ENCODE assay signal across 1 cellular context in the genomic region with DNA sequence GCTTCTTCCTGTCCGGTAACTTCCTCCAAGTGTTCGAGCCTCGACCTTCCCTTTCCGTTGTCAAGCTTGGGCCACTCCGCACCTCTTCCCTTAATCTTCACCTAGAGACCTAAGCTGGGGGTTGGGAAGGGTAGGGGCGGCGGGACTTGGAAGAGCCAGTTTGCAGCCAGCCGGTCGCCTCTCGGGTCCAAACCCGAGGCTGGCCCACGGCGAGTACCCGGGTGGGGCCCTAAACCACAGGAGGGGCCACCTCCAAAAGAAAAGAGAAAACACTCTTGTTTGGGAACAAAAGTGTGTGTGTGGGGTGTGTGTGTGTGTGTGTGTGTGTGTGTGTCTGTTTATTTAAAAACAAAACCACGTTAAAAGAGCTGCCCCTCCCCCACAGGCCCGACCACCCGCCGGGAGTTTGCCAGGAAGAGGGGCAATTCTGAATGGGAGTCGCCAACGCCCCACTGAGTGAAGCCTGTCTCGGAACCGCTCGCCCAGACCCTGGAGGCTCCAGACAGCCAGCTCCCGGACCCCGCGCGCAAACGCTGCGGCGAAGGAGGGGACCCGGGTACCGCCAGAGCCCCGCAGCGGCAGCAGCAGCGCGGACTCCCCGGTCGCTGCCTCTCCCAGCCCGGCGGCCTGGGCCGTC.
A peak's percentile ranks its signal among the peaks of the same experiment; 100 is the strongest.
TF ChIP-seq lines count a peak whose summit lies in the region.

No MANE protein-coding gene starts in this region.

TF ChIP-seq in HepG2, 621 proteins besides CTCF, POLR2A, EP300 and RAD21 (continued from another document and continues in another):
- no peak for TF ChIP-seq ZNF180 (CRISPR knock-in tag; IDR thresholded peaks at IDR 0.05; ENCODE audit: borderline replicate concordance, low read depth)
- TF ChIP-seq RBFOX2 (IDR thresholded peaks at IDR 0.05; ENCODE audit: low read depth, low read length), result no peak
- TF ChIP-seq, protein P1, sequence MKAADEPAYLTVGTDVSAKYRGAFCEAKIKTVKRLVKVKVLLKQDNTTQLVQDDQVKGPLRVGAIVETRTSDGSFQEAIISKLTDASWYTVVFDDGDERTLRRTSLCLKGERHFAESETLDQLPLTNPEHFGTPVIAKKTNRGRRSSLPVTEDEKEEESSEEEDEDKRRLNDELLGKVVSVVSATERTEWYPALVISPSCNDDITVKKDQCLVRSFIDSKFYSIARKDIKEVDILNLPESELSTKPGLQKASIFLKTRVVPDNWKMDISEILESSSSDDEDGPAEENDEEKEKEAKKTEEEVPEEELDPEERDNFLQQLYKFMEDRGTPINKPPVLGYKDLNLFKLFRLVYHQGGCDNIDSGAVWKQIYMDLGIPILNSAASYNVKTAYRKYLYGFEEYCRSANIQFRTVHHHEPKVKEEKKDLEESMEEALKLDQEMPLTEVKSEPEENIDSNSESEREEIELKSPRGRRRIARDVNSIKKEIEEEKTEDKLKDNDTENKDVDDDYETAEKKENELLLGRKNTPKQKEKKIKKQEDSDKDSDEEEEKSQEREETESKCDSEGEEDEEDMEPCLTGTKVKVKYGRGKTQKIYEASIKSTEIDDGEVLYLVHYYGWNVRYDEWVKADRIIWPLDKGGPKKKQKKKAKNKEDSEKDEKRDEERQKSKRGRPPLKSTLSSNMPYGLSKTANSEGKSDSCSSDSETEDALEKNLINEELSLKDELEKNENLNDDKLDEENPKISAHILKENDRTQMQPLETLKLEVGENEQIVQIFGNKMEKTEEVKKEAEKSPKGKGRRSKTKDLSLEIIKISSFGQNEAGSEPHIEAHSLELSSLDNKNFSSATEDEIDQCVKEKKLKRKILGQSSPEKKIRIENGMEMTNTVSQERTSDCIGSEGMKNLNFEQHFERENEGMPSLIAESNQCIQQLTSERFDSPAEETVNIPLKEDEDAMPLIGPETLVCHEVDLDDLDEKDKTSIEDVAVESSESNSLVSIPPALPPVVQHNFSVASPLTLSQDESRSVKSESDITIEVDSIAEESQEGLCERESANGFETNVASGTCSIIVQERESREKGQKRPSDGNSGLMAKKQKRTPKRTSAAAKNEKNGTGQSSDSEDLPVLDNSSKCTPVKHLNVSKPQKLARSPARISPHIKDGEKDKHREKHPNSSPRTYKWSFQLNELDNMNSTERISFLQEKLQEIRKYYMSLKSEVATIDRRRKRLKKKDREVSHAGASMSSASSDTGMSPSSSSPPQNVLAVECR (CRISPR knock-in tag; IDR thresholded peaks at IDR 0.05; ENCODE audit: borderline replicate concordance), result no peak; the same call in 1 of the 2 replicates
- no peak for TF ChIP-seq FOXK2 (IDR thresholded peaks at IDR 0.05)
- no peak for TF ChIP-seq ZSCAN22 (CRISPR knock-in tag; IDR thresholded peaks at IDR 0.05)
- TF ChIP-seq ZSCAN30 (CRISPR knock-in tag; IDR thresholded peaks at IDR 0.05), result no peak
- TF ChIP-seq, protein P2, sequence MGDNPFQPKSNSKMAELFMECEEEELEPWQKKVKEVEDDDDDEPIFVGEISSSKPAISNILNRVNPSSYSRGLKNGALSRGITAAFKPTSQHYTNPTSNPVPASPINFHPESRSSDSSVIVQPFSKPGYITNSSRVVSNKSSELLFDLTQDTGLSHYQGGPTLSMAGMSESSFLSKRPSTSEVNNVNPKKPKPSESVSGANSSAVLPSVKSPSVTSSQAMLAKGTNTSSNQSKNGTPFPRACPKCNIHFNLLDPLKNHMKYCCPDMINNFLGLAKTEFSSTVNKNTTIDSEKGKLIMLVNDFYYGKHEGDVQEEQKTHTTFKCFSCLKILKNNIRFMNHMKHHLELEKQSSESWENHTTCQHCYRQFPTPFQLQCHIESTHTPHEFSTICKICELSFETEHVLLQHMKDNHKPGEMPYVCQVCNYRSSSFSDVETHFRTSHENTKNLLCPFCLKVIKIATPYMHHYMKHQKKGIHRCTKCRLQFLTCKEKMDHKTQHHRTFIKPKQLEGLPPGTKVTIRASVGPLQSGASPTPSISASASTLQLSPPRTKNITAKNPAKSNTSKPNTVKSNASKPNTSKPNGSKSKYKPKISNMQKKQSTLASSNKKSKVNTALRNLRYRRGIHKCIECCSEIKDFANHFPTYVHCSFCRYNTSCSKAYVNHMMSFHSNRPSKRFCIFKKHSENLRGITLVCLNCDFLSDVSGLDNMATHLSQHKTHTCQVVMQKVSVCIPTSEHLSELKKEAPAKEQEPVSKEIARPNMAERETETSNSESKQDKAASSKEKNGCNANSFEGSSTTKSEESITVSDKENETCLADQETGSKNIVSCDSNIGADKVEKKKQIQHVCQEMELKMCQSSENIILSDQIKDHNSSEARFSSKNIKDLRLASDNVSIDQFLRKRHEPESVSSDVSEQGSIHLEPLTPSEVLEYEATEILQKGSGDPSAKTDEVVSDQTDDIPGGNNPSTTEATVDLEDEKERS (CRISPR knock-in tag; IDR thresholded peaks at IDR 0.05), result 0 out of 2 replicates have a peak, but pooled peaks have one; percentile 22
- TF ChIP-seq, protein P3, sequence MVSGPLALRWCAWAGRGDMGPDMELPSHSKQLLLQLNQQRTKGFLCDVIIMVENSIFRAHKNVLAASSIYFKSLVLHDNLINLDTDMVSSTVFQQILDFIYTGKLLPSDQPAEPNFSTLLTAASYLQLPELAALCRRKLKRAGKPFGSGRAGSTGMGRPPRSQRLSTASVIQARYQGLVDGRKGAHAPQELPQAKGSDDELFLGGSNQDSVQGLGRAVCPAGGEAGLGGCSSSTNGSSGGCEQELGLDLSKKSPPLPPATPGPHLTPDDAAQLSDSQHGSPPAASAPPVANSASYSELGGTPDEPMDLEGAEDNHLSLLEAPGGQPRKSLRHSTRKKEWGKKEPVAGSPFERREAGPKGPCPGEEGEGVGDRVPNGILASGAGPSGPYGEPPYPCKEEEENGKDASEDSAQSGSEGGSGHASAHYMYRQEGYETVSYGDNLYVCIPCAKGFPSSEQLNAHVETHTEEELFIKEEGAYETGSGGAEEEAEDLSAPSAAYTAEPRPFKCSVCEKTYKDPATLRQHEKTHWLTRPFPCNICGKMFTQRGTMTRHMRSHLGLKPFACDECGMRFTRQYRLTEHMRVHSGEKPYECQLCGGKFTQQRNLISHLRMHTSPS (CRISPR knock-in tag; IDR thresholded peaks at IDR 0.05; ENCODE audit: low read depth), result no peak
- TF ChIP-seq, protein P4, sequence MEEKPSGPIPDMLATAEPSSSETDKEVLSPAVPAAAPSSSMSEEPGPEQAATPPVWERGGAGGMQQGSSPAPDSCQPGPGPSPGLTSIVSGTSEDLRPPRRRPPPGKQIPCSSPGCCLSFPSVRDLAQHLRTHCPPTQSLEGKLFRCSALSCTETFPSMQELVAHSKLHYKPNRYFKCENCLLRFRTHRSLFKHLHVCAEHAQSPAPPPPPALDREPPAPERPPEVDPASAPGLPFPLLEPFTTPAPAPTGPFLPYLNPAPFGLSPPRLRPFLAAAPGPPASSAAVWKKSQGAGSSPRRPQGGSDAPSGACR (CRISPR knock-in tag; IDR thresholded peaks at IDR 0.05), result no peak
- no peak for TF ChIP-seq SNAI1 (CRISPR knock-in tag; IDR thresholded peaks at IDR 0.05; ENCODE audit: borderline replicate concordance)
- TF ChIP-seq, protein P5, sequence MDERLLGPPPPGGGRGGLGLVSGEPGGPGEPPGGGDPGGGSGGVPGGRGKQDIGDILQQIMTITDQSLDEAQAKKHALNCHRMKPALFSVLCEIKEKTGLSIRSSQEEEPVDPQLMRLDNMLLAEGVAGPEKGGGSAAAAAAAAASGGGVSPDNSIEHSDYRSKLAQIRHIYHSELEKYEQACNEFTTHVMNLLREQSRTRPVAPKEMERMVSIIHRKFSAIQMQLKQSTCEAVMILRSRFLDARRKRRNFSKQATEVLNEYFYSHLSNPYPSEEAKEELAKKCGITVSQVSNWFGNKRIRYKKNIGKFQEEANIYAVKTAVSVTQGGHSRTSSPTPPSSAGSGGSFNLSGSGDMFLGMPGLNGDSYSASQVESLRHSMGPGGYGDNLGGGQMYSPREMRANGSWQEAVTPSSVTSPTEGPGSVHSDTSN (CRISPR knock-in tag; IDR thresholded peaks at IDR 0.05), result no peak
- no peak; the same call in 1 of the 2 replicates for TF ChIP-seq ZNF20 (CRISPR knock-in tag; IDR thresholded peaks at IDR 0.05)
- no peak for TF ChIP-seq NR1H2 (CRISPR knock-in tag; IDR thresholded peaks at IDR 0.05; ENCODE audit: borderline replicate concordance, low read depth)
- no peak for TF ChIP-seq ZNF614 (CRISPR knock-in tag; IDR thresholded peaks at IDR 0.05; ENCODE audit: borderline replicate concordance)
- no peak; the same call in 1 of the 2 replicates for TF ChIP-seq ZNF33B (CRISPR knock-in tag; IDR thresholded peaks at IDR 0.05)
- no peak for TF ChIP-seq SMARCC2 (IDR thresholded peaks at IDR 0.05)
- no peak for TF ChIP-seq ERF (CRISPR knock-in tag; IDR thresholded peaks at IDR 0.05)
- TF ChIP-seq, protein P6, sequence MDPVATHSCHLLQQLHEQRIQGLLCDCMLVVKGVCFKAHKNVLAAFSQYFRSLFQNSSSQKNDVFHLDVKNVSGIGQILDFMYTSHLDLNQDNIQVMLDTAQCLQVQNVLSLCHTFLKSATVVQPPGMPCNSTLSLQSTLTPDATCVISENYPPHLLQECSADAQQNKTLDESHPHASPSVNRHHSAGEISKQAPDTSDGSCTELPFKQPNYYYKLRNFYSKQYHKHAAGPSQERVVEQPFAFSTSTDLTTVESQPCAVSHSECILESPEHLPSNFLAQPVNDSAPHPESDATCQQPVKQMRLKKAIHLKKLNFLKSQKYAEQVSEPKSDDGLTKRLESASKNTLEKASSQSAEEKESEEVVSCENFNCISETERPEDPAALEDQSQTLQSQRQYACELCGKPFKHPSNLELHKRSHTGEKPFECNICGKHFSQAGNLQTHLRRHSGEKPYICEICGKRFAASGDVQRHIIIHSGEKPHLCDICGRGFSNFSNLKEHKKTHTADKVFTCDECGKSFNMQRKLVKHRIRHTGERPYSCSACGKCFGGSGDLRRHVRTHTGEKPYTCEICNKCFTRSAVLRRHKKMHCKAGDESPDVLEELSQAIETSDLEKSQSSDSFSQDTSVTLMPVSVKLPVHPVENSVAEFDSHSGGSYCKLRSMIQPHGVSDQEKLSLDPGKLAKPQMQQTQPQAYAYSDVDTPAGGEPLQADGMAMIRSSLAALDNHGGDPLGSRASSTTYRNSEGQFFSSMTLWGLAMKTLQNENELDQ (CRISPR knock-in tag; IDR thresholded peaks at IDR 0.05; ENCODE audit: borderline replicate concordance), result no peak
- TF ChIP-seq HDAC1 (CRISPR knock-in tag; IDR thresholded peaks at IDR 0.05), result peak; percentile 62
- peak; percentile 15; the same call in 1 of the 2 replicates for TF ChIP-seq ZNF547 (CRISPR knock-in tag; IDR thresholded peaks at IDR 0.05)
- no peak for TF ChIP-seq CAMTA2 (CRISPR knock-in tag; IDR thresholded peaks at IDR 0.05; ENCODE audit: borderline replicate concordance)
- TF ChIP-seq TCF7 (IDR thresholded peaks at IDR 0.05; ENCODE audit: low read depth), result no peak
- no peak for TF ChIP-seq GATA4 (IDR thresholded peaks at IDR 0.05; ENCODE audit: borderline replicate concordance, low read depth)
- TF ChIP-seq ZC3H4 (CRISPR knock-in tag; IDR thresholded peaks at IDR 0.05; ENCODE audit: borderline replicate concordance), result peak; percentile 89; the same call in 1 of the 2 replicates
- TF ChIP-seq KLF15 (CRISPR knock-in tag; IDR thresholded peaks at IDR 0.05; ENCODE audit: borderline replicate concordance), result no peak
- no peak for TF ChIP-seq ZNF33A (CRISPR knock-in tag; IDR thresholded peaks at IDR 0.05; ENCODE audit: borderline replicate concordance)
- TF ChIP-seq ZNF263 (CRISPR knock-in tag; IDR thresholded peaks at IDR 0.05), result 0 out of 2 replicates have a peak, but pooled peaks have one; percentile 5
- TF ChIP-seq ZNF335 (CRISPR knock-in tag; IDR thresholded peaks at IDR 0.05), result no peak
- no peak for TF ChIP-seq ZNF460 (CRISPR knock-in tag; IDR thresholded peaks at IDR 0.05; ENCODE audit: borderline replicate concordance)
- TF ChIP-seq ZNF761 (CRISPR knock-in tag; conservative IDR thresholded peaks at IDR 0.05), result no peak
- no peak for TF ChIP-seq NFE2L1 (CRISPR knock-in tag; IDR thresholded peaks at IDR 0.05; ENCODE audit: borderline replicate concordance)
- no peak for TF ChIP-seq THYN1 (CRISPR knock-in tag; IDR thresholded peaks at IDR 0.05; ENCODE audit: borderline replicate concordance, low read depth)
- TF ChIP-seq RAD51 (IDR thresholded peaks at IDR 0.05; ENCODE audit: borderline replicate concordance), result no peak
- TF ChIP-seq ZNF674 (CRISPR knock-in tag; IDR thresholded peaks at IDR 0.05; ENCODE audit: low read depth), result no peak
- TF ChIP-seq IRF2 (CRISPR knock-in tag; IDR thresholded peaks at IDR 0.05), result no peak
- TF ChIP-seq, protein P7, sequence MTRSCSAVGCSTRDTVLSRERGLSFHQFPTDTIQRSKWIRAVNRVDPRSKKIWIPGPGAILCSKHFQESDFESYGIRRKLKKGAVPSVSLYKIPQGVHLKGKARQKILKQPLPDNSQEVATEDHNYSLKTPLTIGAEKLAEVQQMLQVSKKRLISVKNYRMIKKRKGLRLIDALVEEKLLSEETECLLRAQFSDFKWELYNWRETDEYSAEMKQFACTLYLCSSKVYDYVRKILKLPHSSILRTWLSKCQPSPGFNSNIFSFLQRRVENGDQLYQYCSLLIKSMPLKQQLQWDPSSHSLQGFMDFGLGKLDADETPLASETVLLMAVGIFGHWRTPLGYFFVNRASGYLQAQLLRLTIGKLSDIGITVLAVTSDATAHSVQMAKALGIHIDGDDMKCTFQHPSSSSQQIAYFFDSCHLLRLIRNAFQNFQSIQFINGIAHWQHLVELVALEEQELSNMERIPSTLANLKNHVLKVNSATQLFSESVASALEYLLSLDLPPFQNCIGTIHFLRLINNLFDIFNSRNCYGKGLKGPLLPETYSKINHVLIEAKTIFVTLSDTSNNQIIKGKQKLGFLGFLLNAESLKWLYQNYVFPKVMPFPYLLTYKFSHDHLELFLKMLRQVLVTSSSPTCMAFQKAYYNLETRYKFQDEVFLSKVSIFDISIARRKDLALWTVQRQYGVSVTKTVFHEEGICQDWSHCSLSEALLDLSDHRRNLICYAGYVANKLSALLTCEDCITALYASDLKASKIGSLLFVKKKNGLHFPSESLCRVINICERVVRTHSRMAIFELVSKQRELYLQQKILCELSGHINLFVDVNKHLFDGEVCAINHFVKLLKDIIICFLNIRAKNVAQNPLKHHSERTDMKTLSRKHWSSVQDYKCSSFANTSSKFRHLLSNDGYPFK (CRISPR knock-in tag; IDR thresholded peaks at IDR 0.05; ENCODE audit: borderline replicate concordance), result peak; percentile 65; the same call in 1 of the 2 replicates
- no peak for TF ChIP-seq POLR2AphosphoS5 (IDR thresholded peaks at IDR 0.05; ENCODE audit: low read depth, low read length)
- TF ChIP-seq TRIM24 (CRISPR knock-in tag; IDR thresholded peaks at IDR 0.05), result no peak
- TF ChIP-seq MYC (CRISPR knock-in tag; IDR thresholded peaks at IDR 0.05; ENCODE audit: borderline replicate concordance), result no peak; the same call in 1 of the 2 replicates
- no peak for TF ChIP-seq CREM (IDR thresholded peaks at IDR 0.05)
- no peak for TF ChIP-seq CREM (CRISPR knock-in tag; IDR thresholded peaks at IDR 0.05)
- TF ChIP-seq ZNF253 (CRISPR knock-in tag; IDR thresholded peaks at IDR 0.05; ENCODE audit: borderline replicate concordance), result no peak
- TF ChIP-seq, protein P8, sequence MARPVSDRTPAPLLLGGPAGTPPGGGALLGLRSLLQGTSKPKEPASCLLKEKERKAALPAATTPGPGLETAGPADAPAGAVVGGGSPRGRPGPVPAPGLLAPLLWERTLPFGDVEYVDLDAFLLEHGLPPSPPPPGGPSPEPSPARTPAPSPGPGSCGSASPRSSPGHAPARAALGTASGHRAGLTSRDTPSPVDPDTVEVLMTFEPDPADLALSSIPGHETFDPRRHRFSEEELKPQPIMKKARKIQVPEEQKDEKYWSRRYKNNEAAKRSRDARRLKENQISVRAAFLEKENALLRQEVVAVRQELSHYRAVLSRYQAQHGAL (CRISPR knock-in tag; IDR thresholded peaks at IDR 0.05; ENCODE audit: not compliant biosample characterization), result no peak
- no peak for TF ChIP-seq ZNF788 (CRISPR knock-in tag; IDR thresholded peaks at IDR 0.05; ENCODE audit: borderline replicate concordance)
- TF ChIP-seq NAIF1 (CRISPR knock-in tag; IDR thresholded peaks at IDR 0.05; ENCODE audit: borderline replicate concordance), result peak; percentile 65; the same call in 1 of the 2 replicates
